In genomic region chr12:132084681-132085635, GRCh38 we compare ENCODE assay signal across 1 cellular context.
TF ChIP-seq lines count a peak whose summit lies in the region.

No MANE protein-coding gene starts in this region.

TF ChIP-seq in K562, 482 proteins besides CTCF, POLR2A, EP300 and RAD21 (continued from another document and continues in another):
- TF ChIP-seq EP400 (IDR thresholded peaks at IDR 0.05) = peak; percentile 78; the same call in 1 of the 2 replicates
- peak; percentile 9; the same call in 1 of the 2 replicates for TF ChIP-seq SP1 (CRISPR knock-in tag; IDR thresholded peaks at IDR 0.05)
- no peak for TF ChIP-seq KLF16 (IDR thresholded peaks at IDR 0.05)
- TF ChIP-seq KAT7 (CRISPR knock-in tag; IDR thresholded peaks at IDR 0.05; ENCODE audit: borderline replicate concordance) = peak; percentile 80; the same call in 1 of the 2 replicates
- 0 out of 2 replicates have a peak, but pooled peaks have one; percentile 30 for TF ChIP-seq ETV5 (CRISPR knock-in tag; IDR thresholded peaks at IDR 0.05; ENCODE audit: low read depth)
- TF ChIP-seq KHSRP (IDR thresholded peaks at IDR 0.05) = no peak
- peak; percentile 76 for TF ChIP-seq NR2C2 (CRISPR knock-in tag; IDR thresholded peaks at IDR 0.05)
- peak; percentile 96 for TF ChIP-seq NR2C2 (tag; IDR thresholded peaks at IDR 0.05)
- 0 out of 2 replicates have a peak, but pooled peaks have one; percentile 25 for TF ChIP-seq ZBTB40 (IDR thresholded peaks at IDR 0.05)
- no peak for TF ChIP-seq ZBTB40 (CRISPR knock-in tag; IDR thresholded peaks at IDR 0.05)
- TF ChIP-seq ARID3A (IDR thresholded peaks at IDR 0.05; ENCODE audit: borderline replicate concordance, low read depth, low read length) = no peak
- no peak for TF ChIP-seq ATF2 (CRISPR knock-in tag; IDR thresholded peaks at IDR 0.05)
- TF ChIP-seq NKRF (IDR thresholded peaks at IDR 0.05; ENCODE audit: borderline replicate concordance) = peak; percentile 82; the same call in 1 of the 2 replicates
- 0 out of 2 replicates have a peak, but pooled peaks have one; percentile 66 for TF ChIP-seq PREB (CRISPR knock-in tag; IDR thresholded peaks at IDR 0.05)
- TF ChIP-seq FOXK2 (conservative IDR thresholded peaks at IDR 0.05 in 1 of 2, IDR thresholded peaks at IDR 0.05 in 1 of 2; ENCODE audit: low read depth in 2 of 2) = peak in 1 of 2 experiments; percentile 57; a peak in 1 of 4 replicates
- peak; percentile 85 to 90 for TF ChIP-seq MNT (conservative IDR thresholded peaks at IDR 0.05)
- TF ChIP-seq ZNF79 (CRISPR knock-in tag; IDR thresholded peaks at IDR 0.05; ENCODE audit: low read depth) = no peak
- TF ChIP-seq CHD1 (IDR thresholded peaks at IDR 0.05; ENCODE audit: low read length) = no peak
- peak; percentile 41 for TF ChIP-seq TEAD4 (IDR thresholded peaks at IDR 0.05; ENCODE audit: low read length)
- TF ChIP-seq TEAD4 (CRISPR knock-in tag; IDR thresholded peaks at IDR 0.05; ENCODE audit: borderline replicate concordance) = no peak
- TF ChIP-seq MTA3 (IDR thresholded peaks at IDR 0.05; ENCODE audit: borderline replicate concordance) = peak; percentile 64; the same call in 1 of the 2 replicates
- TF ChIP-seq KDM1A (IDR thresholded peaks at IDR 0.05) = no peak
- TF ChIP-seq EGR1 (conservative IDR thresholded peaks at IDR 0.05) = peak; percentile 73
- peak; percentile 75 for TF ChIP-seq POLR2G (IDR thresholded peaks at IDR 0.05; ENCODE audit: low read depth, low read length)
- peak; percentile 84; the same call in 1 of the 2 replicates for TF ChIP-seq NCOA1 (IDR thresholded peaks at IDR 0.05; ENCODE audit: low read depth)
- peak; percentile 74; the same call in 1 of the 2 replicates for TF ChIP-seq TFAP4 (CRISPR knock-in tag; IDR thresholded peaks at IDR 0.05; ENCODE audit: borderline replicate concordance)
- TF ChIP-seq BRD4 (IDR thresholded peaks at IDR 0.05) = 0 out of 2 replicates have a peak, but pooled peaks have one; percentile 3
- no peak for TF ChIP-seq MYNN (IDR thresholded peaks at IDR 0.05)
- TF ChIP-seq MYNN (CRISPR knock-in tag; IDR thresholded peaks at IDR 0.05) = no peak
- no peak; the same call in 1 of the 2 replicates for TF ChIP-seq ATF1 (CRISPR knock-in tag; IDR thresholded peaks at IDR 0.05)
- TF ChIP-seq ATF1 (tag; IDR thresholded peaks at IDR 0.05) = peak; percentile 72
- TF ChIP-seq UBTF (IDR thresholded peaks at IDR 0.05; ENCODE audit: borderline replicate concordance in 1 of 2, low read depth in 2 of 2, low read length in 2 of 2) = 0 out of 4 replicates have a peak, but pooled peaks of 1 of the 2 experiments have one; percentile 34
- TF ChIP-seq RBFOX2 (IDR thresholded peaks at IDR 0.05; ENCODE audit: low read depth, low read length) = peak; percentile 68
- no peak for TF ChIP-seq ZBTB17 (CRISPR knock-in tag; IDR thresholded peaks at IDR 0.05)
- TF ChIP-seq NCOR1 (IDR thresholded peaks at IDR 0.05) = peak; percentile 78
- no peak for TF ChIP-seq HINFP (tag; conservative IDR thresholded peaks at IDR 0.05; ENCODE audit: low read depth)
- 0 out of 2 replicates have a peak, but pooled peaks have one; percentile 42 for TF ChIP-seq HLTF (IDR thresholded peaks at IDR 0.05)
